Comparison of ENCODE assay signal across 8 cellular contexts in the genomic region with DNA sequence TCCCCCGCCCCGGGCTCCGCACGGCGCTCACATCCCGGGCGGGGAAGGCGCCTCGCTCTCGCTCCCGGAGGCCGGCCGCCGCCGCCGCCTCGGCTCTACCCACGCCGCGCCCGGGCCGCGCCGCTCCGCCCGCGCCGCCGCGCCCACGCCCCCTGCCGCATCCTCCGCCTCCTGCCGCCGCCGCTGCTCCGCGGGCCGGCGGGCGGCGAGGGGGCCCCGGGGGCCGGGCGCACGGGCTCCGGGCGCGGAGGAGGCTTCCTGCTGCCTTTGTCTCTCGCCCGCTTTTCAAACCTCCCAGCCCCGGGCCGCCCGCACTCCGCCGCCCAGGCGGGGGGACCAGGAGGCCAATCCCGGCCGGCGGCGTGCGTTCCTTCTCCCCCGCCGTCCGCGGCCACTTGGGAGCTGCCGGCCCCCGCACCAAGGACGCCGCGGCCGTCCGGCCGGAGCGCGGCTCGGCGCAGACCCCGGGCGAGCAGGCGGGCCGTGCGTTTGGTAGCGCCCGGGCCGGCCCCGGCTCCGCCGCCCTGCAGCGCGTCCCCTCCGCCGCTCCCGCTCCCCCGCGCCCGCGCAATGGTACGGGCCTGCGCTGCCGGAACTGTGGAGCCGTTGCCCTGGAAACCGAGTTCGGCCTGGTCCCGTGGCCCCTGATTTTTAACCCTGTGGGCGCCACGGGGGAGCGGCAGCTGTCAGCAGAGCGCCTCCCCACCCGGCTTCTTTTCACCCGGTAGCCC. TPM values are rescaled to one million over a fixed set of nuclear protein-coding genes. Genes with fewer than 3 reads are reported as not detected.
DNase-seq lines count a peak whose midpoint lies in the region; ATAC-seq and TF ChIP-seq lines count a peak whose summit lies in the region.

Gene FBXL14, minus strand, starts transcription at position 287 of the 731 bp plus-strand sequence. CDS start 515 bp downstream, outside the sequence.

- H3K4me1 Mint-ChIP-seq in HFFc6 (ENCODE audit: low read depth) = peaks cover 80% of the 10 kb centered on the region
- H3K4me1 Mint-ChIP-seq in activated naive CD8-positive, alpha-beta T cell treated with anti-CD3 and anti-CD28 coated beads, Interleukin-2, amount 10 ng/mL, durations not matched to agents 7 days and 5 days = peaks cover 41% of the 10 kb centered on the region

- peak within 1 kb of the TSS; percentile 4 for H2BK120ac ChIP-seq in trophoblast cell (ENCODE audit: insufficient read depth, low read length, poor library complexity)

- H3K27ac ChIP-seq in trophoblast cell (ENCODE audit: low read depth, low read length) (peak within 1 kb of the TSS; percentile 91), tibial nerve (peak within 1 kb of the TSS; percentile 90 to 98 (median 96))

- TF ChIP-seq POLR2A in tibial nerve (IDR thresholded peaks at IDR 0.05) = peak; percentile 47 to 78

- peak; percentile 70 for ATAC-seq in activated naive CD8-positive, alpha-beta T cell treated with anti-CD3 and anti-CD28 coated beads, Interleukin-2, amount 10 ng/mL, durations not matched to agents 7 days and 5 days (ENCODE audit: low read depth)
- ATAC-seq in Right ventricle myocardium superior (ENCODE audit: poor library complexity) = peak; percentile 77

- H3K27me3 ChIP-seq in trophoblast cell (ENCODE audit: insufficient read depth, low read length) (no peaks in the 10 kb centered on the region), tibial nerve (no peaks in the 10 kb centered on the region)

- H3K4me3 ChIP-seq in trophoblast cell (ENCODE audit: low read depth, low read length) = peak within 1 kb of the TSS; percentile 79
- H3K4me3 ChIP-seq in tibial nerve = peak within 1 kb of the TSS; percentile 53 to 90 (median 72)

- no peak within 1 kb of the TSS for H2AK5ac ChIP-seq in trophoblast cell (ENCODE audit: low read length)

- H2AFZ ChIP-seq in trophoblast cell (ENCODE audit: insufficient read depth, low read length, poor library complexity) = peak within 1 kb of the TSS; percentile 74

- no peak within 1 kb of the TSS for H4K12ac ChIP-seq in trophoblast cell (ENCODE audit: low read depth, low read length)

- peaks cover 3% of the 10 kb centered on the region for H3K79me2 ChIP-seq in trophoblast cell (ENCODE audit: control insufficient read depth, insufficient read depth, low read length, poor library complexity)

- peaks cover 0 to 2% of the 10 kb centered on the region in 2 experiments for H3K36me3 ChIP-seq in trophoblast cell (ENCODE audit: control insufficient read depth in 1 of 2, insufficient read depth in 2 of 2, low read length in 2 of 2)
- no peaks in the 10 kb centered on the region for H3K36me3 ChIP-seq in tibial nerve

- peak within 1 kb of the TSS; percentile 15 for H2BK12ac ChIP-seq in trophoblast cell (ENCODE audit: low read length)

- intact Hi-C loops in Right ventricle myocardium superior (cut with DNase I) = no loop called here

- H3K36me3 Mint-ChIP-seq in HFFc6 (ENCODE audit: low read depth) = peaks cover 35% of the 10 kb centered on the region
- H3K36me3 Mint-ChIP-seq in activated naive CD8-positive, alpha-beta T cell treated with anti-CD3 and anti-CD28 coated beads, Interleukin-2, amount 10 ng/mL, durations not matched to agents 7 days and 5 days = peaks cover 15% of the 10 kb centered on the region

- H3K4me1 ChIP-seq in trophoblast cell (ENCODE audit: control insufficient read depth in 1 of 2, insufficient read depth in 2 of 2, low read length in 2 of 2) = peaks cover 15 to 26% of the 10 kb centered on the region in 2 experiments
- H3K4me1 ChIP-seq in tibial nerve = peaks cover 0 to 55% (median 31%) of the 10 kb centered on the region in 4 donors

- peaks cover 19% of the 10 kb centered on the region for H3K27me3 Mint-ChIP-seq in HFFc6 (ENCODE audit: insufficient read depth)
- no peaks in the 10 kb centered on the region for H3K27me3 Mint-ChIP-seq in activated naive CD8-positive, alpha-beta T cell treated with anti-CD3 and anti-CD28 coated beads, Interleukin-2, amount 10 ng/mL, durations not matched to agents 7 days and 5 days

- peak within 1 kb of the TSS; percentile 79 for H3K9ac ChIP-seq in trophoblast cell (ENCODE audit: low read length)

- no peak within 1 kb of the TSS for H3K4ac ChIP-seq in trophoblast cell (ENCODE audit: low read depth, low read length)

- H3K27ac Mint-ChIP-seq in HFFc6 = peak within 1 kb of the TSS; percentile 98
- H3K27ac Mint-ChIP-seq in activated naive CD8-positive, alpha-beta T cell treated with anti-CD3 and anti-CD28 coated beads, Interleukin-2, amount 10 ng/mL, durations not matched to agents 7 days and 5 days = peak within 1 kb of the TSS; percentile 91

- H3K79me1 ChIP-seq in trophoblast cell (ENCODE audit: low read length) = peaks cover 7% of the 10 kb centered on the region

- H3K18ac ChIP-seq in trophoblast cell (ENCODE audit: low read length) = peak within 1 kb of the TSS; percentile 57

- H3K14ac ChIP-seq in trophoblast cell (ENCODE audit: low read length) = peak within 1 kb of the TSS; percentile 54

- H4K8ac ChIP-seq in trophoblast cell (ENCODE audit: low read depth, low read length) = peak within 1 kb of the TSS; percentile 73

- POLR2A ChIA-PET in activated naive CD8-positive, alpha-beta T cell treated with anti-CD3 and anti-CD28 coated beads, Interleukin-2, amount 10 ng/mL, durations not matched to agents 7 days and 5 days (lab: Charles Lee) = interaction anchor here (0.6 to 2.5 kb wide), 11 partner anchors 8 to 842 kb away, joined by 3 to 46 read pairs (median 4); partner anchors contain the start of gene WNK1

- H2BK5ac ChIP-seq in trophoblast cell (ENCODE audit: low read depth, low read length, poor library complexity) = peak within 1 kb of the TSS; percentile 85

- TF ChIP-seq CTCF in GM10266 (IDR thresholded peaks at IDR 0.05; ENCODE audit: control insufficient read depth, insufficient read depth, low read depth, missing control alignments) (peak; percentile 14), HFFc6 (IDR thresholded peaks at IDR 0.05) (no peak), tibial nerve (IDR thresholded peaks at IDR 0.05) (peak in 2 of 5 experiments; percentile 30 to 53)

- peak within 1 kb of the TSS; percentile 82 for H4K91ac ChIP-seq in trophoblast cell (ENCODE audit: low read depth, low read length)

- peak in 1 of 2 donors; percentile 68 for TF ChIP-seq EP300 in tibial nerve (IDR thresholded peaks at IDR 0.05)

- H3K23ac ChIP-seq in trophoblast cell (ENCODE audit: low read length) = peak within 1 kb of the TSS; percentile 70

- H3K4me2 ChIP-seq in trophoblast cell (ENCODE audit: low read length) = peak within 1 kb of the TSS; percentile 95

- no CpG with 5 or more reads among the region's 111 CpGs for WGBS in trophoblast cell (ENCODE audit: extremely low coverage, insufficient coverage, insufficient read length)
- 0 to 1% methylated on average over 12 to 80 of the region's 111 CpGs for WGBS in tibial nerve, 2 donors

- DNase-seq in GM10266 (ENCODE audit: extremely low spot score) = peak; percentile 87
- peak; percentile 79 for DNase-seq in HFFc6
- DNase-seq in NCI-H1048 (lab: John Stamatoyannopoulos, UW) = peak; percentile 76
- DNase-seq in SW 1271 (lab: John Stamatoyannopoulos, UW) = peak; percentile 52 to 88
- DNase-seq in activated naive CD8-positive, alpha-beta T cell treated with anti-CD3 and anti-CD28 coated beads, Interleukin-2, amount 10 ng/mL, durations not matched to agents 7 days and 5 days = peak; percentile 95
- peak; percentile 94 for DNase-seq in Right ventricle myocardium superior
- DNase-seq in trophoblast cell = peak; percentile 80 to 90
- peak; percentile 83 to 87 for DNase-seq in tibial nerve (ENCODE audit: low spot score in 2 of 2)

- H3K9me3 ChIP-seq in trophoblast cell (ENCODE audit: insufficient read depth, low read depth, low read length) (no peaks in the 10 kb centered on the region), tibial nerve (no peaks in the 10 kb centered on the region)

- no peaks in the 10 kb centered on the region for H3K9me3 Mint-ChIP-seq in HFFc6
- H3K9me3 Mint-ChIP-seq in activated naive CD8-positive, alpha-beta T cell treated with anti-CD3 and anti-CD28 coated beads, Interleukin-2, amount 10 ng/mL, durations not matched to agents 7 days and 5 days = no peaks in the 10 kb centered on the region

- H3K4me3 Mint-ChIP-seq in HFFc6 = peak within 1 kb of the TSS; percentile 88
- peak within 1 kb of the TSS; percentile 96 for H3K4me3 Mint-ChIP-seq in activated naive CD8-positive, alpha-beta T cell treated with anti-CD3 and anti-CD28 coated beads, Interleukin-2, amount 10 ng/mL, durations not matched to agents 7 days and 5 days

RNA-seq across cellular contexts. Expression of gene FBXL14, which starts in this region (rescaled TPM):
- total RNA-seq in HFFc6 (2021; fragmentation: NEBNext Ultra II Directional; extraction: Animal tissue kit (Norgen Biotek cat#: 25700)) = 1 to 10 TPM; 5.2 to 6.5 (median 5.4) TPM
- total RNA-seq in activated naive CD8-positive, alpha-beta T cell treated with anti-CD3 and anti-CD28 coated beads, Interleukin-2, amount 10 ng/mL, durations not matched to agents 7 days and 5 days = 10 to 100 TPM; 33.7 to 34.8 TPM
- total RNA-seq in Right ventricle myocardium superior (7.0 TPM), tibial nerve (10 to 100 TPM; 11.7 to 21.4 (median 17.3) TPM)
- 3.3 and 3.9 TPM in 2 replicates for polyA plus RNA-seq in trophoblast cell (2013)

Comparison
In these comparisons a context has a peak if more than half of its experiments do, and no peak if none do; other contexts are left out.
1. Peak in every context shown above with its lines: DNase-seq, ATAC-seq, H3K4me3 ChIP-seq and H3K27ac ChIP-seq.